ENCODE assay signal across 10 cellular contexts in genomic region chr12:116717466-116718457, GRCh38. TPM values are rescaled to one million over a fixed set of nuclear protein-coding genes. Genes with fewer than 3 reads are reported as not detected.
A peak's percentile ranks its signal among the peaks of the same experiment; 100 is the strongest.
DNase-seq lines count a peak whose midpoint lies in the region; ATAC-seq, FAIRE-seq and TF ChIP-seq lines count a peak whose summit lies in the region.
"Had no signal": no experiment of that assay in that cellular context is flagged by ENCODE, and none has a peak within 500 bp of the region (broad histone marks: within the 10 kb centered on the region; RNA-seq: fewer than 3 reads in every experiment).

No MANE protein-coding gene starts in this region.

- H3K36me3 ChIP-seq in OCI-LY1 (ENCODE audit: insufficient read depth, low read length) (peaks cover 91% of the 10 kb centered on the region), esophagus squamous epithelium (peaks cover 0 to 67% (median 0%) of the 10 kb centered on the region in 3 donors), mucosa of descending colon (ENCODE audit: low read depth) (peaks cover 3% of the 10 kb centered on the region), upper lobe of left lung (peaks cover 0 to 69% (median 39%) of the 10 kb centered on the region in 4 donors)

- H3K27me3 Mint-ChIP-seq in activated CD4-positive, alpha-beta memory T cell treated with anti-CD3 and anti-CD28 coated beads for 36 hours, result no peaks in the 10 kb centered on the region
- H3K27me3 Mint-ChIP-seq: stimulated activated naive CD8-positive, alpha-beta T cell treated with anti-CD3 and anti-CD28 coated beads, Interleukin-15, Interleukin-2, amounts not matched to agents 100 ng/mL and 50 ng/mL, for 24 hours had no signal

- WGBS in esophagus squamous epithelium, 2 donors, result 75 to 85% methylated on average over 9 to 17 of the region's 27 CpGs
- 84 to 94% methylated on average over 18 to 27 of the region's 27 CpGs for WGBS in upper lobe of left lung, 2 donors

- no peak for TF ChIP-seq CTCF in OCI-LY1 (IDR thresholded peaks at IDR 0.05; ENCODE audit: low read length)
- no peak for TF ChIP-seq CTCF in esophagus squamous epithelium (IDR thresholded peaks at IDR 0.05)
- no peak for TF ChIP-seq CTCF in mucosa of descending colon (IDR thresholded peaks at IDR 0.05)
- TF ChIP-seq CTCF in upper lobe of left lung (IDR thresholded peaks at IDR 0.05), result no peak

- H3K27ac Mint-ChIP-seq in activated CD4-positive, alpha-beta memory T cell treated with anti-CD3 and anti-CD28 coated beads for 36 hours, result no peak overlapping the region

- no peaks in the 10 kb centered on the region for H4K20me1 ChIP-seq in OCI-LY1 (ENCODE audit: insufficient read depth, low read length)

- no peak overlapping the region for H3K9ac ChIP-seq in OCI-LY1 (ENCODE audit: low read length)

- no peak overlapping the region for H3K4me2 ChIP-seq in OCI-LY1 (ENCODE audit: low read length)

- H2AFZ ChIP-seq in OCI-LY1 (ENCODE audit: low read length), result no peak overlapping the region

- no peaks in the 10 kb centered on the region for H3F3A ChIP-seq in OCI-LY1 (ENCODE audit: insufficient read depth, low read length)

- H3K4me1 ChIP-seq in OCI-LY1 (ENCODE audit: insufficient read depth, low read length, severe bottlenecking), result peaks cover 79% of the 10 kb centered on the region
- H3K4me1 ChIP-seq in esophagus squamous epithelium, result peaks cover 28 to 59% (median 32%) of the 10 kb centered on the region in 3 donors
- no peaks in the 10 kb centered on the region for H3K4me1 ChIP-seq in mucosa of descending colon (ENCODE audit: low read depth)
- peaks cover 14 to 30% (median 20%) of the 10 kb centered on the region in 4 donors for H3K4me1 ChIP-seq in upper lobe of left lung

- H3K9me3 ChIP-seq in OCI-LY1 (ENCODE audit: low read length) (no peaks in the 10 kb centered on the region), esophagus squamous epithelium (no peaks in the 10 kb centered on the region), mucosa of descending colon (no peaks in the 10 kb centered on the region), upper lobe of left lung (no peaks in the 10 kb centered on the region)

- CTCF ChIA-PET in activated CD4-positive, alpha-beta memory T cell treated with anti-CD3 and anti-CD28 coated beads for 36 hours (lab: Charles Lee), result interaction anchor here (1.4 kb wide), 1 partner anchor 14 kb away, joined by 6 read pairs; no protein-coding TSS in a partner anchor

- no peaks in the 10 kb centered on the region for H3K9me3 Mint-ChIP-seq in activated CD4-positive, alpha-beta memory T cell treated with anti-CD3 and anti-CD28 coated beads for 36 hours
- H3K9me3 Mint-ChIP-seq: stimulated activated naive CD8-positive, alpha-beta T cell treated with anti-CD3 and anti-CD28 coated beads, Interleukin-15, Interleukin-2, amounts not matched to agents 100 ng/mL and 50 ng/mL, for 24 hours had no signal

- no peaks in the 10 kb centered on the region for H3K9me2 ChIP-seq in OCI-LY1 (ENCODE audit: low read depth, low read length)

- POLR2A ChIA-PET in activated CD4-positive, alpha-beta memory T cell treated with anti-CD3 and anti-CD28 coated beads for 36 hours (lab: Charles Lee), result no interaction called here

- H3K4me1 Mint-ChIP-seq in activated CD4-positive, alpha-beta memory T cell treated with anti-CD3 and anti-CD28 coated beads for 36 hours (ENCODE audit: low read depth), result peaks cover 17% of the 10 kb centered on the region

- FAIRE-seq in GM12892 (lab: Jason Lieb, UNC), result no peak
- FAIRE-seq: GM12878, H1 had no signal

- H3K4me3 ChIP-seq in OCI-LY1 (ENCODE audit: low read depth, low read length, poor library complexity, severe bottlenecking) (no peak overlapping the region), esophagus squamous epithelium (peak overlapping the region in 1 of 4 donors; percentile 27), mucosa of descending colon (no peak overlapping the region), upper lobe of left lung (no peak overlapping the region)
- H3K4me3 ChIP-seq: GM12878 had no signal

- TF ChIP-seq POLR2A in esophagus squamous epithelium (IDR thresholded peaks at IDR 0.05) (no peak), upper lobe of left lung (IDR thresholded peaks at IDR 0.05) (no peak), GM12892 (IDR thresholded peaks at IDR 0.05; ENCODE audit: low read depth, low read length) (no peak)

- H3K79me2 ChIP-seq in OCI-LY1 (ENCODE audit: insufficient read depth, low read length), result peaks cover 20% of the 10 kb centered on the region

- peaks cover 20% of the 10 kb centered on the region for H3K36me3 Mint-ChIP-seq in activated CD4-positive, alpha-beta memory T cell treated with anti-CD3 and anti-CD28 coated beads for 36 hours

- H3K4me3 Mint-ChIP-seq in activated CD4-positive, alpha-beta memory T cell treated with anti-CD3 and anti-CD28 coated beads for 36 hours, result no peak overlapping the region
- H3K4me3 Mint-ChIP-seq: stimulated activated naive CD8-positive, alpha-beta T cell treated with anti-CD3 and anti-CD28 coated beads, Interleukin-15, Interleukin-2, amounts not matched to agents 100 ng/mL and 50 ng/mL, for 24 hours had no signal

- H3K27ac ChIP-seq in OCI-LY1 (ENCODE audit: low read depth, low read length, poor library complexity, severe bottlenecking) (peak overlapping the region; percentile 86), esophagus squamous epithelium (peak overlapping the region in 3 of 4 donors; percentile 1 to 65 (median 61)), upper lobe of left lung (peak overlapping the region in 3 of 4 donors; percentile 21 to 45 (median 41))

- DNase-seq in esophagus squamous epithelium (lab: John Stamatoyannopoulos, UW), result no peak
- DNase-seq in mucosa of descending colon, result peak in 2 of 3 donors; percentile 34 to 62
- DNase-seq in upper lobe of left lung, result peak; percentile 44 to 55
- DNase-seq in GM12892 (ENCODE audit: insufficient read length), result no peak
- DNase-seq in NCI-H2196 (lab: John Stamatoyannopoulos, UW; ENCODE audit: unreplicated experiment), result no peak
- no peak for DNase-seq in activated CD4-positive, alpha-beta memory T cell treated with anti-CD3 and anti-CD28 coated beads for 36 hours

- H3K27me3 ChIP-seq in OCI-LY1 (ENCODE audit: insufficient read depth, low read length) (no peaks in the 10 kb centered on the region), esophagus squamous epithelium (no peaks in the 10 kb centered on the region), upper lobe of left lung (no peaks in the 10 kb centered on the region)

- TF ChIP-seq EP300 in upper lobe of left lung (IDR thresholded peaks at IDR 0.05), result no peak

- intact Hi-C loops in esophagus squamous epithelium (cut with DNase I) (no loop called here), mucosa of descending colon (cut with DNase I, micrococcal nuclease) (no loop called here)
- intact Hi-C loops in activated CD4-positive, alpha-beta memory T cell treated with anti-CD3 and anti-CD28 coated beads for 36 hours (cut with micrococcal nuclease), result no loop called here

- peak; percentile 13 for ATAC-seq in mucosa of descending colon
- peak; percentile 65 to 85 for ATAC-seq in upper lobe of left lung (ENCODE audit: low FRiP score in 2 of 2)
- ATAC-seq: GM12878 had no signal

RNA-seq across cellular contexts. Expression of gene SPRING1, which starts 20.1 kb away (rescaled TPM):
- 10 to 100 TPM; 14.6 to 25.5 (median 19.1) TPM for total RNA-seq in esophagus squamous epithelium
- 10 to 100 TPM; 32.2 to 53.7 (median 53.6) TPM for total RNA-seq in mucosa of descending colon
- 100 to 1,000 TPM in 5 of 6 donors, 10 to 100 TPM in 1; 86.8 to 134 (median 119) TPM for total RNA-seq in upper lobe of left lung
- 9.1 TPM for polyA plus RNA-seq in GM12892 (2012; ENCODE audit: missing spikeins)
- 10 to 100 TPM; 20.9 to 24.3 TPM for total RNA-seq in activated CD4-positive, alpha-beta memory T cell treated with anti-CD3 and anti-CD28 coated beads for 36 hours

RNA-seq across cellular contexts. Expression of gene RNFT2, which starts 20.4 kb away (rescaled TPM):
- total RNA-seq in esophagus squamous epithelium, result under 1 TPM in 2 of 4 donors, not detected in 2; 0.26 to 0.38 TPM
- 1 to 10 TPM; 2.0 to 3.7 (median 2.1) TPM for total RNA-seq in mucosa of descending colon
- total RNA-seq in upper lobe of left lung, result 1 to 10 TPM in 5 of 6 donors, under 1 TPM in 1; 0.91 to 4.8 (median 2.1) TPM
- polyA plus RNA-seq in GM12892 (2012; ENCODE audit: missing spikeins), result 5.2 TPM
- 10 to 100 TPM; 15.8 to 15.9 TPM for total RNA-seq in activated CD4-positive, alpha-beta memory T cell treated with anti-CD3 and anti-CD28 coated beads for 36 hours

Comparison
In these comparisons a context has a peak if more than half of its experiments do, and no peak if none do; other contexts are left out.
1. DNase-seq: peak in mucosa of descending colon (2 of 3) and upper lobe of left lung (2 of 2); none in esophagus squamous epithelium (single experiment), GM12892 (single experiment), NCI-H2196 (single experiment) and activated CD4-positive, alpha-beta memory T cell treated with anti-CD3 and anti-CD28 coated beads for 36 hours (single experiment).
2. Peak in every context shown above with its lines, with median percentiles within 50 percentile points of each other: H3K27ac ChIP-seq.